8 cellular contexts compared by ENCODE assay signal in the genomic region with DNA sequence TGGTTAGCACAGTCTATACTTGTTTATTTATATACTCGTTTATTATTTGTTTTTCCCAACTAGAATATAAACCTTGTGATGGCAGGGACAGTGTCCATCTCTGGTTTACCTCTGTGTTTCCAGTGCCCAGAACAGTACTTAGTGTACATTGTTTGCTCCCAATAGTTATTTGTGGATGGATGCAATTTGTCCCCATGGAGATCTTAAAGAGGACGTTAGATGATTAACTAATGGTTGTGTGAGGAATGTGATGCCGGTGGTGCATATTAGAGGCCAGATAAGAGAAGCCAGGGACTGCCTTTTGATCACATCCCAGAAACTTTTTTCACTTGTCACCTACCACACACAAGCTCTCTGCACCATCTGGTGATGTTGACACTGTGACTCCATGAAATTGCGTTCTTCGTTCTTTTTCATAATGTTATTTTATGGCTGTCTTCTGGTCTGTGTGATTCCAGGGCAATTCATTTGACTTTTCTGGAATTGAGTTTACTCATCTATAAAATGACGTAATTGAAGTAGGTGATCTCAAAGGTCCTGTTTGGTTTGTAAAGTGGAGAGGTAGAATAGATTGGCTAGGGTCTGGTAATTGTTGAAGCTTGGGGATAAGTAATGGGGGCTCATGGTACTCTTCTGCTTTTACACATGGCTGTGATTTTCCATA. TPM values are rescaled to one million over a fixed set of nuclear protein-coding genes. Genes with fewer than 3 reads are reported as not detected.
DNase-seq lines count a peak whose midpoint lies in the region; ATAC-seq, FAIRE-seq and TF ChIP-seq lines count a peak whose summit lies in the region.

No MANE protein-coding gene starts in this region.

- POLR2A ChIA-PET in HepG2 (lab: Yijun Ruan, JAX) = interaction anchor here (1.1 to 1.7 kb wide), 2 partner anchors 138 to 230 kb away, joined by 3 to 9 read pairs; partner anchors contain the start of gene HS3ST3B1

- no peak for ATAC-seq in activated T-cell treated with anti-CD3 and anti-CD28 coated beads, Interleukin-2, amount 50 U/mL, for 4 hours
- ATAC-seq in HepG2 = peak; percentile 21; the same call in 2 of the 3 replicates
- no peak for ATAC-seq in HG03159 (IDR thresholded peaks at IDR 0.05; ENCODE audit: unreplicated experiment)

- H3K4me3 ChIP-seq in astrocyte (ENCODE audit: insufficient read depth, low read depth, low read length) (peak overlapping the region; percentile 99), HepG2 (replicated peaks in 1 of 3; ENCODE audit: insufficient read depth in 1 of 3, low read depth in 2 of 3, low read length in 3 of 3) (peak overlapping the region; percentile 88 to 99 (median 92)), tibial nerve (peak overlapping the region; percentile 77 to 96 (median 85))

- TF ChIP-seq EP300 in HepG2 (IDR thresholded peaks at IDR 0.05; ENCODE audit: low read depth in 2 of 2, low read length in 2 of 2) = no peak
- TF ChIP-seq EP300 in HepG2 (CRISPR knock-in tag; IDR thresholded peaks at IDR 0.05; ENCODE audit: borderline replicate concordance) = no peak
- no peak for TF ChIP-seq EP300 in tibial nerve (IDR thresholded peaks at IDR 0.05)

- no peak overlapping the region for H3K27ac Mint-ChIP-seq in astrocyte (ENCODE audit: unreplicated experiment)

- in situ Hi-C loops in HepG2 (cut with HindIII; ENCODE audit: extremely low pct_ligation_motif_present, low pct_unique_long_range_greater_than_20kb) = no loop called here

- CTCF ChIA-PET in HepG2 (lab: Yijun Ruan, JAX; ENCODE audit: low intra/inter-chr PET ratio, low total read pairs) = no interaction called here

- H3K27ac ChIP-seq in astrocyte (ENCODE audit: low read depth, low read length) (no peak overlapping the region), HepG2 (ENCODE audit: extremely low read length, insufficient read depth, low read length) (peak overlapping the region; percentile 84), tibial nerve (no peak overlapping the region)

- DNase-seq in activated T-cell treated with anti-CD3 and anti-CD28 coated beads, Interleukin-2, amount 50 U/mL, for 4 hours = no peak
- DNase-seq in activated T-cell treated with anti-CD3 and anti-CD28 coated beads, Interleukin-2, amount 50 U/mL, for 48 hours = no peak
- no peak for DNase-seq in astrocyte (ENCODE audit: low read depth)
- peak; percentile 46 for DNase-seq in HepG2 (ENCODE audit: low spot score)
- no peak for DNase-seq in tibial nerve (ENCODE audit: low spot score in 2 of 2)
- no peak for DNase-seq in iPS-NIHi11 (ENCODE audit: low spot score)
- DNase-seq in erythroblast (lab: John Stamatoyannopoulos, UW) = no peak

- no TSS peak for BruUV-seq in HepG2 (replicated peaks; lab: Mats Ljungman, UMichigan)

- peaks cover 1% of the 10 kb centered on the region for H3K36me3 ChIP-seq in astrocyte (ENCODE audit: insufficient read depth, low read length)
- peaks cover 0 to 3% of the 10 kb centered on the region in 2 experiments; a peak in 4 of 5 replicates for H3K36me3 ChIP-seq in HepG2 (replicated peaks in 1 of 2; ENCODE audit: control insufficient read depth in 1 of 2, insufficient read depth in 2 of 2, low read length in 2 of 2)
- H3K36me3 ChIP-seq in tibial nerve = peaks cover 0 to 20% (median 0%) of the 10 kb centered on the region in 3 donors

- no peaks in the 10 kb centered on the region for H3K27me3 Mint-ChIP-seq in activated T-cell treated with anti-CD3 and anti-CD28 coated beads, Interleukin-2, amount 50 U/mL, for 4 hours (ENCODE audit: low read depth)
- no peaks in the 10 kb centered on the region for H3K27me3 Mint-ChIP-seq in astrocyte (ENCODE audit: low read depth, unreplicated experiment)

- H3K9me3 ChIP-seq in astrocyte (ENCODE audit: insufficient read depth, low read depth, low read length) = no peaks in the 10 kb centered on the region
- H3K9me3 ChIP-seq in HepG2 (ENCODE audit: low read length) = no peaks in the 10 kb centered on the region
- peaks cover 0 to 8% (median 0%) of the 10 kb centered on the region in 4 donors for H3K9me3 ChIP-seq in tibial nerve

- H3K4me1 ChIP-seq in astrocyte (ENCODE audit: insufficient read depth, low read length) = peaks cover 6% of the 10 kb centered on the region
- H3K4me1 ChIP-seq in HepG2 (ENCODE audit: insufficient read depth, low read length) = peaks cover 23% of the 10 kb centered on the region
- H3K4me1 ChIP-seq in tibial nerve = peaks cover 3 to 29% (median 7%) of the 10 kb centered on the region in 4 donors

- TF ChIP-seq POLR2A in HepG2 (IDR thresholded peaks at IDR 0.05; ENCODE audit: insufficient read depth in 1 of 2, low read depth in 2 of 2, low read length in 2 of 2) (peak in 1 of 2 experiments; percentile 24; a peak in 1 of 4 replicates), tibial nerve (IDR thresholded peaks at IDR 0.05) (no peak), erythroblast (IDR thresholded peaks at IDR 0.05; ENCODE audit: low read length) (no peak)

- FAIRE-seq in astrocyte (lab: Jason Lieb, UNC) (peak; percentile 29), HepG2 (lab: Jason Lieb, UNC) (no peak)

- 14% methylated on average over 6 of the region's 6 CpGs for WGBS in HepG2 (ENCODE audit: low lambda C conversion rate)
- WGBS in tibial nerve, 2 donors = 74 to 76% methylated on average over 6 of the region's 6 CpGs

- H2AFZ ChIP-seq in astrocyte (ENCODE audit: low read depth, low read length) (no peak overlapping the region), HepG2 (ENCODE audit: low read length) (no peak overlapping the region)

- TF ChIP-seq CTCF in astrocyte (IDR thresholded peaks at IDR 0.05; ENCODE audit: insufficient read depth, low read depth, low read length) = no peak
- TF ChIP-seq CTCF in HepG2 (CRISPR knock-in tag; IDR thresholded peaks at IDR 0.05) = no peak
- TF ChIP-seq CTCF in tibial nerve (IDR thresholded peaks at IDR 0.05) = no peak

- no peak for TF ChIP-seq RAD21 in HepG2 (CRISPR knock-in tag; IDR thresholded peaks at IDR 0.05)

- peaks cover 47% of the 10 kb centered on the region for H3K4me1 Mint-ChIP-seq in activated T-cell treated with anti-CD3 and anti-CD28 coated beads, Interleukin-2, amount 50 U/mL, for 4 hours (ENCODE audit: low read depth)
- peaks cover 13% of the 10 kb centered on the region for H3K4me1 Mint-ChIP-seq in astrocyte (ENCODE audit: low read depth, unreplicated experiment)

- H3K79me2 ChIP-seq in astrocyte (ENCODE audit: insufficient read depth, low read length) = peaks cover 76% of the 10 kb centered on the region
- H3K79me2 ChIP-seq in HepG2 (ENCODE audit: insufficient read depth, low read length) = peaks cover 47% of the 10 kb centered on the region

- no peaks in the 10 kb centered on the region for H3K27me3 ChIP-seq in astrocyte (ENCODE audit: insufficient read depth, low read length)
- no peaks in the 10 kb centered on the region; a peak in 1 of 5 replicates for H3K27me3 ChIP-seq in HepG2 (ENCODE audit: control insufficient read depth in 1 of 2, insufficient read depth in 2 of 2, low read length in 2 of 2)
- no peaks in the 10 kb centered on the region for H3K27me3 ChIP-seq in tibial nerve

- H3K4me2 ChIP-seq in astrocyte (ENCODE audit: low read length) (peak overlapping the region; percentile 89), HepG2 (ENCODE audit: low read depth, low read length) (peak overlapping the region; percentile 84)

- H3K4me3 Mint-ChIP-seq in activated T-cell treated with anti-CD3 and anti-CD28 coated beads, Interleukin-2, amount 50 U/mL, for 4 hours = peak overlapping the region; percentile 98
- peak overlapping the region; percentile 97 for H3K4me3 Mint-ChIP-seq in astrocyte (ENCODE audit: unreplicated experiment)

- H3K9me3 Mint-ChIP-seq in activated T-cell treated with anti-CD3 and anti-CD28 coated beads, Interleukin-2, amount 50 U/mL, for 4 hours = peaks cover 3% of the 10 kb centered on the region
- no peaks in the 10 kb centered on the region for H3K9me3 Mint-ChIP-seq in astrocyte (ENCODE audit: unreplicated experiment)

- intact Hi-C loops in HepG2 (cut with micrococcal nuclease; ENCODE audit: unreplicated experiment) = loop anchor here (10.0 kb wide), 1 partner anchor 476 kb away; no protein-coding TSS in a partner anchor

- peaks cover 5% of the 10 kb centered on the region for H4K20me1 ChIP-seq in astrocyte (ENCODE audit: insufficient read depth, low read length)
- no peaks in the 10 kb centered on the region for H4K20me1 ChIP-seq in HepG2 (ENCODE audit: insufficient read depth, low read length)

- H3K9ac ChIP-seq in astrocyte (ENCODE audit: low read length) = peak overlapping the region; percentile 98
- peak overlapping the region; percentile 96 for H3K9ac ChIP-seq in HepG2 (ENCODE audit: insufficient read depth, low read depth, low read length)

- H3K36me3 Mint-ChIP-seq in activated T-cell treated with anti-CD3 and anti-CD28 coated beads, Interleukin-2, amount 50 U/mL, for 4 hours (ENCODE audit: insufficient read depth) = peaks cover 13% of the 10 kb centered on the region
- H3K36me3 Mint-ChIP-seq in astrocyte (ENCODE audit: low read depth, unreplicated experiment) = peaks cover 2% of the 10 kb centered on the region

RNA-seq across cellular contexts. Expression of gene COX10, which starts 1.2 kb away (rescaled TPM):
- 10 to 100 TPM; 28.7 to 30.6 (median 29.0) TPM for total RNA-seq in activated T-cell treated with anti-CD3 and anti-CD28 coated beads, Interleukin-2, amount 50 U/mL, for 4 hours
- total RNA-seq in astrocyte = 16.2 and 16.4 TPM in 2 replicates
- 20.1 and 20.6 TPM in 2 replicates for total RNA-seq in HepG2 (2016; rRNA removed; fragmentation: Illumina TruSeq; extraction: Trizol)
- 18.1 and 18.3 TPM in 2 replicates for total RNA-seq in HepG2 (2016; cell fraction: cytosol; rRNA removed; fragmentation: Illumina TruSeq; extraction: Trizol; ENCODE audit: low read depth)
- total RNA-seq in HepG2 (2016; cell fraction: insoluble cytoplasmic fraction; rRNA removed; fragmentation: Illumina TruSeq; extraction: Trizol) = 16.9 and 20.5 TPM in 2 replicates
- 26.4 and 26.7 TPM in 2 replicates for total RNA-seq in HepG2 (2016; cell fraction: membrane; rRNA removed; fragmentation: Illumina TruSeq; extraction: Trizol)
- 27.8 and 29.9 TPM in 2 replicates for total RNA-seq in HepG2 (2016; cell fraction: nucleus; rRNA removed; fragmentation: Illumina TruSeq; extraction: Trizol)
- polyA plus RNA-seq in HepG2 (2011; rRNA removed) = 12.4 and 13.9 TPM in 2 replicates
- 16.3 and 17.6 TPM in 2 replicates for polyA plus RNA-seq in HepG2 (2011; cell fraction: cytosol; rRNA removed)
- 12.9 and 14.5 TPM in 2 replicates for polyA plus RNA-seq in HepG2 (2011; cell fraction: nucleus; rRNA removed)
- 9.9 and 11.0 TPM in 2 replicates for polyA plus RNA-seq in HepG2 (2012)
- polyA plus RNA-seq in HepG2 (2016; cell fraction: cytosol; fragmentation: Illumina TruSeq; extraction: Trizol; ENCODE audit: low read depth) = 13.0 and 16.0 TPM in 2 replicates
- polyA plus RNA-seq in HepG2 (2016; cell fraction: insoluble cytoplasmic fraction; fragmentation: Illumina TruSeq; extraction: Trizol; ENCODE audit: low read depth) = 16.1 and 19.3 TPM in 2 replicates
- polyA plus RNA-seq in HepG2 (2016; cell fraction: membrane; fragmentation: Illumina TruSeq; extraction: Trizol; ENCODE audit: low read depth) = 17.8 and 20.2 TPM in 2 replicates
- polyA plus RNA-seq in HepG2 (2016; cell fraction: nucleus; fragmentation: Illumina TruSeq; extraction: Trizol; ENCODE audit: insufficient read depth, low read depth) = 11.9 and 14.5 TPM in 2 replicates
- 26.5 and 30.3 TPM in 2 replicates for polyA minus RNA-seq in HepG2 (2011; rRNA and poly(A)+ RNA removed; ENCODE audit: low replicate concordance)
- 18.2 and 20.8 TPM in 2 replicates for polyA minus RNA-seq in HepG2 (2011; cell fraction: cytosol; rRNA and poly(A)+ RNA removed)
- 49.0 and 54.1 TPM in 2 replicates for polyA minus RNA-seq in HepG2 (2011; cell fraction: nucleus; rRNA and poly(A)+ RNA removed)
- 10 to 100 TPM; 12.6 to 22.8 (median 15.6) TPM for total RNA-seq in tibial nerve
